ENCODE assay signal across 11 cellular contexts in genomic region chr4:188372856-188373255, GRCh38.
DNase-seq lines count a peak whose midpoint lies in the region; ATAC-seq and TF ChIP-seq lines count a peak whose summit lies in the region.
"Had no signal": no experiment of that assay in that cellular context is flagged by ENCODE, and none has a peak within 500 bp of the region (broad histone marks: within the 10 kb centered on the region; RNA-seq: fewer than 3 reads in every experiment).

No MANE protein-coding gene starts in this region.

- no peak for TF ChIP-seq CTCF in GM10248 (IDR thresholded peaks at IDR 0.05; ENCODE audit: control extremely low read depth, extremely low read depth, low read depth, missing control alignments)

- ATAC-seq in sciatic nerve (peak; percentile 58), HG02885 (IDR thresholded peaks at IDR 0.05; ENCODE audit: poor library complexity, unreplicated experiment) (no peak)
- ATAC-seq: natural killer cell had no signal

- POLR2A ChIA-PET in GM10248 (lab: Yijun Ruan, JAX), result no interaction called here

- intact Hi-C loops in sciatic nerve (cut with DNase I), result no loop called here

- CTCF ChIA-PET in GM10248 (lab: Yijun Ruan, JAX), result no interaction called here

- DNase-seq in HS-5 (ENCODE audit: low read depth) (peak; percentile 36), RPMI8226 (peak; percentile 44), fibroblast of peridontal ligament (ENCODE audit: extremely low read depth) (peak; percentile 79), sciatic nerve (ENCODE audit: low spot score) (no peak), GM10248 (ENCODE audit: extremely low spot score) (no peak), T-helper 2 cell (no peak)
- DNase-seq: dorsolateral prefrontal cortex; GM23248; natural killer cell; stimulated activated naive CD4-positive, alpha-beta T cell had no signal

Comparison
In these comparisons a context has a peak if more than half of its experiments do, and no peak if none do; other contexts are left out.
1. DNase-seq: peak in HS-5 (single experiment), RPMI8226 (single experiment) and fibroblast of peridontal ligament (single experiment); none in sciatic nerve (single experiment), GM10248 (single experiment) and T-helper 2 cell (0 of 5).